ENCODE assay signal across 17 cellular contexts in genomic region chr6:41600499-41601247, GRCh38. TPM values are rescaled to one million over a fixed set of nuclear protein-coding genes. Genes with fewer than 3 reads are reported as not detected.
DNase-seq lines count a peak whose midpoint lies in the region; ATAC-seq, FAIRE-seq and TF ChIP-seq lines count a peak whose summit lies in the region.
"Had no signal": no experiment of that assay in that cellular context is flagged by ENCODE, and none has a peak within 500 bp of the region (broad histone marks: within the 10 kb centered on the region; RNA-seq: fewer than 3 reads in every experiment).

No MANE protein-coding gene starts in this region.

- peak; percentile 7 for DNase-seq in activated naive CD4-positive, alpha-beta T cell treated with anti-CD3 and anti-CD28 coated beads, Interleukin-2, amount 50 U/mL, for 16 hours
- DNase-seq in activated naive CD4-positive, alpha-beta T cell treated with Interleukin-2 at 50 U/mL for 16 hours, result no peak
- DNase-seq in GM12878 (ENCODE audit: low read depth, low spot score), result no peak
- no peak for DNase-seq in nephron progenitor cell
- DNase-seq in stimulated activated effector memory CD8-positive, alpha-beta T cell treated with anti-CD3 and anti-CD28 coated beads, Interleukin-12 subunit alpha, Interleukin-12 subunit beta, amount 100 ng/mL, for 72 hours (ENCODE audit: low spot score in 2 of 2), result no peak
- DNase-seq in DMS153 (lab: John Stamatoyannopoulos, UW), result no peak
- DNase-seq: 8988T, Karpas-422, NCI-H1105 treated with DMSO at 0.1 percent for 48 hours, NCI-H187 treated with DMSO at 0.1 percent for 48 hours, NCI-H2171 treated with DMSO at 0.1 percent for 48 hours, NCI-H510A, Peyer's patch had no signal

- H3K9ac ChIP-seq in GM12878 (ENCODE audit: control insufficient read depth, insufficient read depth, low read length), result no peak overlapping the region

- no peak overlapping the region for H3K4me3 ChIP-seq in GM12878
- H3K4me3 ChIP-seq: Peyer's patch had no signal

- no peak overlapping the region for H3K4me2 ChIP-seq in GM12878 (ENCODE audit: control insufficient read depth, insufficient read depth)

- H3K27ac ChIP-seq in GM12878 (ENCODE audit: control insufficient read depth, insufficient read depth), result no peak overlapping the region
- H3K27ac ChIP-seq: C4-2B, Peyer's patch had no signal

- BruUV-seq in GM12878 (replicated peaks; lab: Mats Ljungman, UMichigan), result no TSS peak

- CTCF ChIA-PET in GM12878 (lab: Yijun Ruan, JAX), result interaction anchor here (1.1 to 4.3 kb wide), 5 partner anchors 80 to 233 kb away, joined by 4 to 38 read pairs (median 20); no protein-coding TSS in a partner anchor

- H4K20me1 ChIP-seq in GM12878 (ENCODE audit: control insufficient read depth, insufficient read depth), result no peaks in the 10 kb centered on the region

- H3K79me2 ChIP-seq in GM12878 (ENCODE audit: control insufficient read depth, insufficient read depth, low read length), result no peaks in the 10 kb centered on the region

- intact Hi-C loops in GM12878 (cut with micrococcal nuclease; ENCODE audit: unreplicated experiment), result loop anchor here (5.0 to 10.0 kb wide), 2 partner anchors 293 to 444 kb away; no protein-coding TSS in a partner anchor

- POLR2A ChIA-PET in GM12878 (lab: Charles Lee), result no interaction called here

- no peak for TF ChIP-seq RAD21 in GM12878 (IDR thresholded peaks at IDR 0.05; ENCODE audit: insufficient read depth, low read depth, low read length)

- no peak for TF ChIP-seq CTCF in GM12878 (IDR thresholded peaks at IDR 0.05 in 2 of 3, conservative IDR thresholded peaks at IDR 0.05 in 1 of 3; ENCODE audit: control insufficient read depth in 2 of 3, extremely low read depth in 1 of 3, insufficient read depth in 1 of 3, low read depth in 3 of 3, low read length in 3 of 3)
- no peak for TF ChIP-seq CTCF in nephron progenitor cell (IDR thresholded peaks at IDR 0.05)

- peaks cover 17% of the 10 kb centered on the region for H3K27me3 Mint-ChIP-seq in nephron progenitor cell (ENCODE audit: low read depth, poor library complexity)

- no peaks in the 10 kb centered on the region for H3K4me1 ChIP-seq in GM12878 (ENCODE audit: control insufficient read depth, insufficient read depth, low read length)

- TF ChIP-seq EP300 in GM12878 (IDR thresholded peaks at IDR 0.05; ENCODE audit: borderline replicate concordance in 1 of 2, control insufficient read depth in 1 of 2, low read depth in 2 of 2, low read length in 2 of 2), result no peak

- in situ Hi-C loops in GM12878 (cut with MboI), result loop anchor here (5.0 to 10.0 kb wide), 3 partner anchors 84 to 444 kb away; no protein-coding TSS in a partner anchor

- H3K27ac Mint-ChIP-seq in nephron progenitor cell, result peak overlapping the region; percentile 39
- peak overlapping the region; percentile 37 for H3K27ac Mint-ChIP-seq in stimulated activated effector memory CD8-positive, alpha-beta T cell treated with anti-CD3 and anti-CD28 coated beads, Interleukin-12 subunit alpha, Interleukin-12 subunit beta, amount 100 ng/mL, for 72 hours

- SMC1A ChIA-PET in GM12878 (lab: Charles Lee; ENCODE audit: uncharacterized antibody, unreplicated experiment), result interaction anchor here (1.1 to 1.6 kb wide), 2 partner anchors 138 to 233 kb away, joined by 3 to 5 read pairs; no protein-coding TSS in a partner anchor

- H3K36me3 Mint-ChIP-seq in nephron progenitor cell (ENCODE audit: low read depth), result peaks cover 18% of the 10 kb centered on the region
- peaks cover 12% of the 10 kb centered on the region for H3K36me3 Mint-ChIP-seq in stimulated activated effector memory CD8-positive, alpha-beta T cell treated with anti-CD3 and anti-CD28 coated beads, Interleukin-12 subunit alpha, Interleukin-12 subunit beta, amount 100 ng/mL, for 72 hours

- peaks cover 0 to 2% of the 10 kb centered on the region in 2 experiments; a peak in 2 of 4 replicates for H3K36me3 ChIP-seq in GM12878 (ENCODE audit: control insufficient read depth in 2 of 2, insufficient read depth in 2 of 2, low read length in 1 of 2)

- TF ChIP-seq POLR2A in GM12878 (IDR thresholded peaks at IDR 0.05; ENCODE audit: low read depth, low read length), result peak; percentile 32

- ATAC-seq in GM12878, result no peak
- no peak for ATAC-seq in stimulated activated effector memory CD8-positive, alpha-beta T cell treated with anti-CD3 and anti-CD28 coated beads, Interleukin-12 subunit alpha, Interleukin-12 subunit beta, amount 100 ng/mL, for 72 hours
- no peak for ATAC-seq in GM18870 (IDR thresholded peaks at IDR 0.05; ENCODE audit: unreplicated experiment)
- no peak for ATAC-seq in GM21717 (IDR thresholded peaks at IDR 0.05; ENCODE audit: unreplicated experiment)

- H3K9me3 ChIP-seq in GM12878 (replicated peaks; ENCODE audit: control insufficient read depth, insufficient read depth, low read length), result no peaks in the 10 kb centered on the region
- H3K9me3 ChIP-seq: Peyer's patch had no signal

- H2AFZ ChIP-seq in GM12878 (ENCODE audit: control insufficient read depth, low read depth, low read length), result no peak overlapping the region

- H3K9me3 Mint-ChIP-seq in nephron progenitor cell, result no peaks in the 10 kb centered on the region
- H3K9me3 Mint-ChIP-seq in stimulated activated effector memory CD8-positive, alpha-beta T cell treated with anti-CD3 and anti-CD28 coated beads, Interleukin-12 subunit alpha, Interleukin-12 subunit beta, amount 100 ng/mL, for 72 hours, result no peaks in the 10 kb centered on the region

- H3K4me3 Mint-ChIP-seq in nephron progenitor cell, result no peak overlapping the region
- no peak overlapping the region for H3K4me3 Mint-ChIP-seq in stimulated activated effector memory CD8-positive, alpha-beta T cell treated with anti-CD3 and anti-CD28 coated beads, Interleukin-12 subunit alpha, Interleukin-12 subunit beta, amount 100 ng/mL, for 72 hours

- no peaks in the 10 kb centered on the region for H3K27me3 ChIP-seq in GM12878 (replicated peaks in 1 of 2; ENCODE audit: control insufficient read depth in 2 of 2, insufficient read depth in 2 of 2, low read length in 1 of 2)
- H3K27me3 ChIP-seq: Peyer's patch had no signal

- no peak for FAIRE-seq in GM12878 (lab: Jason Lieb, UNC)

- H3K4me1 Mint-ChIP-seq in nephron progenitor cell, result peaks cover 40% of the 10 kb centered on the region
- H3K4me1 Mint-ChIP-seq in stimulated activated effector memory CD8-positive, alpha-beta T cell treated with anti-CD3 and anti-CD28 coated beads, Interleukin-12 subunit alpha, Interleukin-12 subunit beta, amount 100 ng/mL, for 72 hours, result peaks cover 10% of the 10 kb centered on the region

- 81% methylated on average over 22 of the region's 22 CpGs for WGBS in GM12878 (ENCODE audit: insufficient coverage, insufficient replicate concordance, low lambda C conversion rate, missing lambda C conversion rate)

- RAD21 ChIA-PET in GM12878 (lab: Charles Lee; ENCODE audit: unreplicated experiment), result no interaction called here

TF ChIP-seq in GM12878, 131 proteins besides CTCF, POLR2A, EP300 and RAD21 (continues in another document):
- TF ChIP-seq ASH2L (IDR thresholded peaks at IDR 0.05; ENCODE audit: borderline replicate concordance, low read depth) (no peak), SMAD5 (IDR thresholded peaks at IDR 0.05; ENCODE audit: low read depth) (no peak)

RNA-seq across cellular contexts. Expression of gene MDFI, which starts 37.6 kb away (rescaled TPM):
- not detected in 2 replicates for total RNA-seq in GM12878 (2013; cell fraction: nucleolus; rRNA removed)
- total RNA-seq in GM12878 (2014; rRNA removed), result not detected in 2 replicates
- not detected in 2 replicates for total RNA-seq in GM12878 (2014; rRNA removed; fragmentation: Illumina TruSeq; extraction: Trizol)
- not detected in 2 replicates for total RNA-seq in GM12878 (2021)
- not detected for polyA plus RNA-seq in GM12878 (2011; ENCODE audit: low read depth)
- not detected in 2 replicates for polyA plus RNA-seq in GM12878 (2011; rRNA removed)
- polyA plus RNA-seq in GM12878 (2011; cell fraction: cytosol; rRNA removed), result not detected in 2 replicates
- not detected in 2 replicates for polyA plus RNA-seq in GM12878 (2011; cell fraction: nucleus; rRNA removed)
- not detected in 2 replicates for polyA plus RNA-seq in GM12878 (2012)
- not detected in 2 replicates for polyA plus RNA-seq in GM12878 (2014; fragmentation: Illumina TruSeq; extraction: Trizol)
- not detected for polyA plus RNA-seq in GM12878 (2014; fragmentation: Nextera tagmentation; extraction: Ambion mirVana)
- polyA plus RNA-seq in GM12878 (2014; rRNA removed), result not detected in 2 replicates
- polyA plus RNA-seq in GM12878 (2016; fragmentation: Nextera tagmentation; extraction: Ambion mirVana), result not detected
- polyA minus RNA-seq in GM12878 (2011; rRNA and poly(A)+ RNA removed), result not detected in 2 replicates
- not detected in 2 replicates for polyA minus RNA-seq in GM12878 (2011; cell fraction: cytosol; rRNA and poly(A)+ RNA removed)
- polyA minus RNA-seq in GM12878 (2011; cell fraction: nucleus; rRNA and poly(A)+ RNA removed), result not detected in 2 replicates
- total RNA-seq: G401 had no signal

RNA-seq across cellular contexts. Expression of gene FOXP4, which starts 54.5 kb away (rescaled TPM):
- total RNA-seq in GM12878 (2013; cell fraction: nucleolus; rRNA removed), result 18.2 and 18.6 TPM in 2 replicates
- total RNA-seq in GM12878 (2014; rRNA removed) (3.4 and 5.1 TPM in 2 replicates), GM12878 (2014; rRNA removed; fragmentation: Illumina TruSeq; extraction: Trizol) (1.8 and 2.3 TPM in 2 replicates), GM12878 (2021) (41.6 and 46.1 TPM in 2 replicates)
- polyA plus RNA-seq in GM12878 (2011; ENCODE audit: low read depth), result 4.1 TPM
- polyA plus RNA-seq in GM12878 (2011; rRNA removed) (0.73 and 2.3 TPM in 2 replicates), GM12878 (2014; fragmentation: Illumina TruSeq; extraction: Trizol) (1.9 and 6.3 TPM in 2 replicates), GM12878 (2014; fragmentation: Nextera tagmentation; extraction: Ambion mirVana) (under 1 TPM; 0.31 to 0.40 TPM), GM12878 (2014; rRNA removed) (12.0 and 16.6 TPM in 2 replicates), GM12878 (2016; fragmentation: Nextera tagmentation; extraction: Ambion mirVana) (1 to 10 TPM; 2.1 to 2.3 TPM)
- polyA plus RNA-seq in GM12878 (2011; cell fraction: cytosol; rRNA removed), result 4.1 and 4.7 TPM in 2 replicates
- 18.4 and 27.1 TPM in 2 replicates for polyA plus RNA-seq in GM12878 (2011; cell fraction: nucleus; rRNA removed)
- 18.6 and 19.7 TPM in 2 replicates for polyA plus RNA-seq in GM12878 (2012)
- polyA minus RNA-seq in GM12878 (2011; rRNA and poly(A)+ RNA removed), result 3.1 and 7.7 TPM in 2 replicates
- 12.6 and 13.3 TPM in 2 replicates for polyA minus RNA-seq in GM12878 (2011; cell fraction: cytosol; rRNA and poly(A)+ RNA removed)
- polyA minus RNA-seq in GM12878 (2011; cell fraction: nucleus; rRNA and poly(A)+ RNA removed), result 4.7 and 9.2 TPM in 2 replicates
